Comparison of ENCODE assay signal across 8 cellular contexts in genomic region chr7:65872776-65873581, GRCh38. TPM values are rescaled to one million over a fixed set of nuclear protein-coding genes. Genes with fewer than 3 reads are reported as not detected.
DNase-seq lines count a peak whose midpoint lies in the region; ATAC-seq, FAIRE-seq and TF ChIP-seq lines count a peak whose summit lies in the region.

TSS of gene VKORC1L1 (plus strand) at chr7:65873074. CDS start at chr7:65873372, 298 bp downstream.

- no peak within 1 kb of the TSS for H4K5ac ChIP-seq in H1 (ENCODE audit: insufficient read length, low read depth, low read length)

- DNase-seq in COLO829 (ENCODE audit: low spot score) (peak; percentile 86), HT1080 (ENCODE audit: low read depth) (peak; percentile 71), NOMO-1 treated with DMSO at 0.1 percent for 48 hours (lab: John Stamatoyannopoulos, UW; ENCODE audit: unreplicated experiment) (peak; percentile 87), H1 (ENCODE audit: low read depth in 1 of 2, low spot score in 2 of 2) (peak; percentile 78 to 90), mesenchymal stem cell (peak; percentile 92)
- DNase-seq in activated CD8-positive, alpha-beta memory T cell treated with anti-CD3 and anti-CD28 coated beads for 48 hours (ENCODE audit: low read depth in 2 of 3, low spot score in 2 of 3) = peak; percentile 85 to 94 (median 88)
- peak; percentile 87 for DNase-seq in stimulated activated CD8-positive, alpha-beta memory T cell treated with anti-CD3 and anti-CD28 coated beads, Interleukin-12 subunit alpha, Interleukin-12 subunit beta, amount 100 ng/mL, for 1 hour (ENCODE audit: low read depth)

- H3K4me1 ChIP-seq in H1 (replicated peaks in 1 of 4; ENCODE audit: control insufficient read depth in 3 of 4, insufficient read depth in 4 of 4, low read length in 3 of 4) (no peaks in the 10 kb centered on the region; a peak in 1 of 7 replicates), mesenchymal stem cell (ENCODE audit: control insufficient read depth, insufficient read depth, low read depth, low read length) (no peaks in the 10 kb centered on the region)

- H3K23ac ChIP-seq in H1 (ENCODE audit: insufficient read length) (no peak within 1 kb of the TSS), mesenchymal stem cell (ENCODE audit: low read length in 2 of 2) (peak within 1 kb of the TSS in 1 of 2 experiments; percentile 72)

- H3K9me3 ChIP-seq in H1 (ENCODE audit: insufficient read depth in 2 of 2, low read depth in 1 of 2, low read length in 1 of 2) (no peaks in the 10 kb centered on the region), mesenchymal stem cell (ENCODE audit: control insufficient read depth, low read length) (no peaks in the 10 kb centered on the region)

- CTCF ChIA-PET in H1 (lab: Charles Lee; ENCODE audit: partially characterized antibody) = no interaction called here

- H2AK5ac ChIP-seq in H1 (ENCODE audit: low read depth, low read length) (no peak within 1 kb of the TSS), mesenchymal stem cell (ENCODE audit: low read length, severe bottlenecking) (no peak within 1 kb of the TSS)

- peaks cover 6 to 25% of the 10 kb centered on the region in 2 experiments; a peak in 3 of 4 replicates for H3K79me2 ChIP-seq in H1 (ENCODE audit: control insufficient read depth in 1 of 2, insufficient read depth in 2 of 2, low read length in 2 of 2)

- FAIRE-seq in H1 (lab: Jason Lieb, UNC) = no peak

- H3K79me1 ChIP-seq in H1 (ENCODE audit: low read depth, low read length) = no peaks in the 10 kb centered on the region
- no peaks in the 10 kb centered on the region for H3K79me1 ChIP-seq in mesenchymal stem cell (replicated peaks; ENCODE audit: low read length, poor library complexity, severe bottlenecking)

- peaks cover 3% of the 10 kb centered on the region; the same call in 1 of the 2 replicates for H3K23me2 ChIP-seq in H1 (ENCODE audit: low read depth, low read length)

- H3K4me3 ChIP-seq in H1 (ENCODE audit: extremely low read depth in 1 of 4, insufficient read depth in 2 of 4, low read depth in 3 of 4, low read length in 4 of 4) (peak within 1 kb of the TSS; percentile 67 to 85 (median 72)), mesenchymal stem cell (ENCODE audit: insufficient read depth in 1 of 2, low read depth in 1 of 2, low read length in 2 of 2) (peak within 1 kb of the TSS; percentile 85 to 89)

- no peak within 1 kb of the TSS for H3K14ac ChIP-seq in H1 (ENCODE audit: insufficient read length)
- H3K14ac ChIP-seq in mesenchymal stem cell (ENCODE audit: low read length in 2 of 2) = peak within 1 kb of the TSS in 1 of 2 experiments; percentile 86

- 1% methylated on average over 18 of the region's 94 CpGs; no CpG with 5 or more reads in 1 of the 2 experiments for WGBS in H1 (ENCODE audit: extremely low coverage in 1 of 2, insufficient coverage in 1 of 2, insufficient read length in 1 of 2, insufficient replicate concordance in 2 of 2, low coverage in 1 of 2, low lambda C conversion rate in 2 of 2, missing lambda C conversion rate in 1 of 2), 2 experiments
- WGBS in mesenchymal stem cell = 1% methylated on average over 33 of the region's 94 CpGs

- H3K36me3 ChIP-seq in H1 (ENCODE audit: control insufficient read depth in 2 of 4, insufficient read depth in 4 of 4, low read length in 3 of 4) (no peaks in the 10 kb centered on the region), mesenchymal stem cell (ENCODE audit: control insufficient read depth in 1 of 2, insufficient read depth in 2 of 2, low read depth in 1 of 2, low read length in 2 of 2) (no peaks in the 10 kb centered on the region)

- peak within 1 kb of the TSS; percentile 48 to 94 (median 57); a peak in 6 of 7 replicates for H3K9ac ChIP-seq in H1 (replicated peaks in 1 of 4; ENCODE audit: extremely low read depth in 1 of 4, low read depth in 3 of 4, low read length in 3 of 4)
- H3K9ac ChIP-seq in mesenchymal stem cell (ENCODE audit: low read length) = peak within 1 kb of the TSS; percentile 85

- no peak for TF ChIP-seq EP300 in H1 (IDR thresholded peaks at IDR 0.05; ENCODE audit: borderline replicate concordance in 1 of 2, low read depth in 2 of 2, low read length in 2 of 2)

- peak within 1 kb of the TSS; percentile 85; the same call in 1 of the 2 replicates for H4K8ac ChIP-seq in H1 (ENCODE audit: extremely low read depth, insufficient read depth, low read length)
- H4K8ac ChIP-seq in mesenchymal stem cell (ENCODE audit: low read length) = no peak within 1 kb of the TSS

- H4K91ac ChIP-seq in H1 (replicated peaks; ENCODE audit: insufficient read length, low read length) (no peak within 1 kb of the TSS), mesenchymal stem cell (ENCODE audit: low read length) (no peak within 1 kb of the TSS)

- no peak within 1 kb of the TSS for H3K56ac ChIP-seq in H1 (replicated peaks; ENCODE audit: insufficient read length, low read depth, low read length)

- peak; percentile 72 for ATAC-seq in GM21367 (IDR thresholded peaks at IDR 0.05; ENCODE audit: unreplicated experiment)

- H2AFZ ChIP-seq in H1 (ENCODE audit: low read length) (no peak within 1 kb of the TSS), mesenchymal stem cell (ENCODE audit: low read depth, low read length) (peak within 1 kb of the TSS; percentile 71)

- peak within 1 kb of the TSS; percentile 49 to 75 for H3K4me2 ChIP-seq in H1 (ENCODE audit: insufficient read depth in 1 of 2, low read depth in 2 of 2, low read length in 2 of 2)
- peak within 1 kb of the TSS; percentile 66 for H3K4me2 ChIP-seq in mesenchymal stem cell (ENCODE audit: low read length, poor library complexity, severe bottlenecking)

- POLR2A ChIA-PET in H1 (lab: Charles Lee; ENCODE audit: partially characterized antibody) = no interaction called here

- TF ChIP-seq CTCF in H1 (IDR thresholded peaks at IDR 0.05; ENCODE audit: control extremely low read depth in 1 of 3, insufficient read depth in 1 of 3, low read depth in 1 of 3, low read length in 3 of 3) = no peak

- H2BK12ac ChIP-seq in H1 (ENCODE audit: low read depth, low read length) = no peak within 1 kb of the TSS
- peak within 1 kb of the TSS in 1 of 2 experiments; percentile 54 for H2BK12ac ChIP-seq in mesenchymal stem cell (ENCODE audit: low read length in 2 of 2)

- no peak within 1 kb of the TSS for H2BK120ac ChIP-seq in H1 (replicated peaks; ENCODE audit: low read depth, low read length)
- H2BK120ac ChIP-seq in mesenchymal stem cell (ENCODE audit: low read depth, low read length) = no peak within 1 kb of the TSS

- no peak within 1 kb of the TSS for H2BK20ac ChIP-seq in H1 (ENCODE audit: low read length)

- H3K27me3 ChIP-seq in H1 (replicated peaks in 1 of 4; ENCODE audit: control insufficient read depth in 3 of 4, extremely low read depth in 1 of 4, insufficient read depth in 3 of 4, low read length in 3 of 4) (no peaks in the 10 kb centered on the region), mesenchymal stem cell (ENCODE audit: control insufficient read depth in 1 of 2, insufficient read depth in 1 of 2, low read length in 2 of 2) (no peaks in the 10 kb centered on the region)

- no peak for TF ChIP-seq RAD21 in H1 (IDR thresholded peaks at IDR 0.05 in 1 of 2, conservative IDR thresholded peaks at IDR 0.05 in 1 of 2; ENCODE audit: low read depth in 2 of 2, low read length in 2 of 2)

- peak within 1 kb of the TSS; percentile 63; the same call in 1 of the 2 replicates for H3K27ac ChIP-seq in H1 (ENCODE audit: low read depth, low read length)
- H3K27ac ChIP-seq in mesenchymal stem cell (ENCODE audit: low read length, poor library complexity, severe bottlenecking) = no peak within 1 kb of the TSS

- H2BK15ac ChIP-seq in H1 (ENCODE audit: low read length) = no peak within 1 kb of the TSS
- H2BK15ac ChIP-seq in mesenchymal stem cell (ENCODE audit: low read depth, poor library complexity, severe bottlenecking) = no peak within 1 kb of the TSS

- no peak within 1 kb of the TSS; the same call in 1 of the 2 replicates for H3K18ac ChIP-seq in H1 (ENCODE audit: extremely low read depth, low read length)
- H3K18ac ChIP-seq in mesenchymal stem cell (ENCODE audit: low read depth in 1 of 2, low read length in 2 of 2) = peak within 1 kb of the TSS in 1 of 2 experiments; percentile 92

- H2BK5ac ChIP-seq in H1 (ENCODE audit: low read depth, low read length) = no peak within 1 kb of the TSS
- peak within 1 kb of the TSS; percentile 66 for H2BK5ac ChIP-seq in mesenchymal stem cell (ENCODE audit: low read depth, low read length, poor library complexity, severe bottlenecking)

- TF ChIP-seq POLR2A in H1 (IDR thresholded peaks at IDR 0.05; ENCODE audit: control extremely low read depth in 1 of 2, low read depth in 2 of 2, low read length in 2 of 2) = peak in 1 of 2 experiments; percentile 50; a peak in 1 of 3 replicates

- H3K4ac ChIP-seq in H1 (replicated peaks; ENCODE audit: insufficient read length, low read depth, low read length) (no peak within 1 kb of the TSS), mesenchymal stem cell (ENCODE audit: low read depth in 1 of 2, low read length in 2 of 2) (peak within 1 kb of the TSS in 1 of 2 experiments; percentile 91)

- peaks cover 2% of the 10 kb centered on the region in 2 experiments for H4K20me1 ChIP-seq in H1 (replicated peaks in 1 of 2; ENCODE audit: control insufficient read depth in 1 of 2, insufficient read depth in 2 of 2, low read length in 2 of 2)

TF ChIP-seq in H1, 55 proteins besides CTCF, POLR2A, EP300 and RAD21 (continues in another document):
- TF ChIP-seq TEAD4 (IDR thresholded peaks at IDR 0.05; ENCODE audit: low read depth, low read length) (no peak), CBX8 (IDR thresholded peaks at IDR 0.05; ENCODE audit: borderline replicate concordance, low read depth, low read length) (no peak), SIRT6 (IDR thresholded peaks at IDR 0.05; ENCODE audit: low read length) (no peak), ZNF274 (IDR thresholded peaks at IDR 0.05; ENCODE audit: borderline replicate concordance, extremely low read depth, low read length) (no peak), BACH1 (IDR thresholded peaks at IDR 0.05; ENCODE audit: low read length) (no peak), SP1 (IDR thresholded peaks at IDR 0.05; ENCODE audit: low read depth, low read length) (no peak), RXRA (IDR thresholded peaks at IDR 0.05; ENCODE audit: insufficient read depth, low read depth, low read length) (no peak)

RNA-seq across cellular contexts. Expression of gene VKORC1L1, which starts in this region (rescaled TPM):
- 11.0 and 17.5 TPM in 2 replicates for total RNA-seq in HT1080 (2014; rRNA removed; shearing (Covaris generic))
- polyA plus RNA-seq in HT1080 (2015; cell fraction: cytosol; rRNA removed) = 24.0 and 26.0 TPM in 2 replicates
- polyA plus RNA-seq in HT1080 (2015; cell fraction: nucleus; rRNA removed) = 7.8 and 8.2 TPM in 2 replicates
- 43.9 and 45.3 TPM in 2 replicates for total RNA-seq in H1 (2021; fragmentation: NEBNext Ultra II Directional; extraction: Animal tissue kit (Norgen Biotek cat#: 25700))
- polyA plus RNA-seq in H1 (2011; rRNA removed) = 10.6 and 12.7 TPM in 2 replicates
- polyA plus RNA-seq in H1 (2011; cell fraction: cytosol; rRNA removed) = 11.8 TPM
- 14.3 TPM for polyA plus RNA-seq in H1 (2011; cell fraction: nucleus; rRNA removed)
- 12.7 to 21.4 TPM (median 16.2 TPM) in 4 replicates for polyA plus RNA-seq in H1 (2012, experiment 1 of 2)
- polyA plus RNA-seq in H1 (2012, experiment 2 of 2) = 8.2 TPM
- polyA plus RNA-seq in H1 (2013, experiment 1 of 2) = 49.2 TPM
- 60.2 TPM for polyA plus RNA-seq in H1 (2013, experiment 2 of 2)
- 29.2 and 30.6 TPM in 2 replicates for polyA minus RNA-seq in H1 (2011; rRNA and poly(A)+ RNA removed)
- polyA minus RNA-seq in H1 (2011; cell fraction: cytosol; rRNA and poly(A)+ RNA removed) = 14.4 TPM
- 18.9 TPM for polyA minus RNA-seq in H1 (2011; cell fraction: nucleus; rRNA and poly(A)+ RNA removed)
- 31.7 TPM for polyA plus RNA-seq in mesenchymal stem cell (2013, experiment 1 of 2)
- 36.5 TPM for polyA plus RNA-seq in mesenchymal stem cell (2013, experiment 2 of 2)
